In genomic region chr2:105775809-105776559, GRCh38 we compare ENCODE assay signal across 10 cellular contexts. TPM values are rescaled to one million over a fixed set of nuclear protein-coding genes. Genes with fewer than 3 reads are reported as not detected.
DNase-seq lines count a peak whose midpoint lies in the region; ATAC-seq and TF ChIP-seq lines count a peak whose summit lies in the region.
"Had no signal": no experiment of that assay in that cellular context is flagged by ENCODE, and none has a peak within 500 bp of the region (broad histone marks: within the 10 kb centered on the region; RNA-seq: fewer than 3 reads in every experiment).

No MANE protein-coding gene starts in this region.

- no peaks in the 10 kb centered on the region for H3K79me2 ChIP-seq in PC-9 (ENCODE audit: low read depth)

- peak overlapping the region in 1 of 2 donors; percentile 62 for H3K27ac ChIP-seq in left lung
- H3K27ac ChIP-seq in caudate nucleus (ENCODE audit: low read depth, low read length), result no peak overlapping the region
- no peak overlapping the region for H3K27ac ChIP-seq in PC-9
- H3K27ac ChIP-seq: epithelial cell of prostate had no signal

- H3K4me3 Mint-ChIP-seq in glutamatergic neuron (ENCODE audit: unreplicated experiment), result no peak overlapping the region

- H3F3A ChIP-seq in PC-9 (ENCODE audit: insufficient read depth, low read depth), result no peaks in the 10 kb centered on the region

- ATAC-seq in GM21717 (IDR thresholded peaks at IDR 0.05; ENCODE audit: unreplicated experiment) (peak; percentile 51), left lung (peak; percentile 13)

- peaks cover 49% of the 10 kb centered on the region for H3K4me1 Mint-ChIP-seq in glutamatergic neuron (ENCODE audit: low read depth, unreplicated experiment)

- H3K9me2 ChIP-seq in PC-9 (ENCODE audit: insufficient read depth), result no peaks in the 10 kb centered on the region

- H3K4me3 ChIP-seq in left lung (no peak overlapping the region), PC-9 (no peak overlapping the region)

- H3K9me3 ChIP-seq in left lung (no peaks in the 10 kb centered on the region), PC-9 (ENCODE audit: insufficient read depth, low read depth) (no peaks in the 10 kb centered on the region)

- TF ChIP-seq CTCF in GM13976 (IDR thresholded peaks at IDR 0.05; ENCODE audit: borderline replicate concordance, control extremely low read depth, extremely low read depth, insufficient read depth, missing control alignments) (no peak), left lung (IDR thresholded peaks at IDR 0.05) (no peak), glutamatergic neuron (IDR thresholded peaks at IDR 0.05; ENCODE audit: partially characterized antibody, unreplicated experiment) (no peak), PC-9 (conservative IDR thresholded peaks at IDR 0.05) (no peak)

- peaks cover 5% of the 10 kb centered on the region for H3K9me3 Mint-ChIP-seq in glutamatergic neuron (ENCODE audit: unreplicated experiment)

- H3K27me3 Mint-ChIP-seq in glutamatergic neuron (ENCODE audit: unreplicated experiment), result no peaks in the 10 kb centered on the region

- in situ Hi-C loops in GM13976 (cut with MboI; ENCODE audit: low sequenced_read_pairs, unreplicated experiment), result no loop called here

- no peak overlapping the region for H3K4me2 ChIP-seq in PC-9

- peaks cover 3% of the 10 kb centered on the region; the same call in 1 of the 2 replicates for H4K20me1 ChIP-seq in PC-9 (ENCODE audit: insufficient read depth)

- H3K36me3 ChIP-seq in left lung (no peaks in the 10 kb centered on the region), PC-9 (ENCODE audit: low read depth) (no peaks in the 10 kb centered on the region)

- no peak overlapping the region for H2AFZ ChIP-seq in PC-9

- intact Hi-C loops in left lung (cut with DNase I), result no loop called here
- intact Hi-C loops in PC-9 (cut with micrococcal nuclease; ENCODE audit: unreplicated experiment), result no loop called here

- DNase-seq in GM13976 (ENCODE audit: low spot score) (peak; percentile 54), NCI-H1105 (lab: John Stamatoyannopoulos, UW) (peak; percentile 13), left lung (no peak), caudate nucleus (lab: John Stamatoyannopoulos, UW) (no peak), iPS-NIHi11 (ENCODE audit: low spot score) (no peak), glutamatergic neuron (no peak), PC-9 (no peak)
- DNase-seq: right cardiac atrium had no signal

- H3K4me1 ChIP-seq in left lung (peaks cover 7 to 56% of the 10 kb centered on the region in 2 donors), PC-9 (replicated peaks; ENCODE audit: insufficient read depth) (no peaks in the 10 kb centered on the region)

- POLR2A ChIA-PET in PC-9 (lab: Charles Lee; ENCODE audit: unreplicated experiment), result no interaction called here

- CTCF ChIA-PET in PC-9 (lab: Charles Lee), result no interaction called here

- no TSS peak for BruUV-seq in PC-9 (replicated peaks; lab: Mats Ljungman, UMichigan)

- H3K27me3 ChIP-seq in left lung, result no peaks in the 10 kb centered on the region
- no peaks in the 10 kb centered on the region for H3K27me3 ChIP-seq in PC-9 (ENCODE audit: insufficient read depth, low read depth)

- H3K27ac Mint-ChIP-seq in glutamatergic neuron (ENCODE audit: unreplicated experiment), result no peak overlapping the region

- no peaks in the 10 kb centered on the region for H3K36me3 Mint-ChIP-seq in glutamatergic neuron (ENCODE audit: unreplicated experiment)

RNA-seq across cellular contexts. Expression of gene NCK2, which starts 31.3 kb away (rescaled TPM):
- total RNA-seq in left lung, result 10 to 100 TPM; 37.6 to 43.5 TPM
- 82.4 TPM for total RNA-seq in glutamatergic neuron (ENCODE audit: unreplicated experiment)
- 26.0 and 30.8 TPM in 2 replicates for total RNA-seq in PC-9 (2021)

Comparison
In these comparisons a context has a peak if more than half of its experiments do, and no peak if none do; other contexts are left out.
1. DNase-seq: peak in GM13976 (single experiment) and NCI-H1105 (single experiment); none in left lung (0 of 2), caudate nucleus (0 of 61), iPS-NIHi11 (single experiment), glutamatergic neuron (single experiment) and PC-9 (0 of 2).